In the genomic region with DNA sequence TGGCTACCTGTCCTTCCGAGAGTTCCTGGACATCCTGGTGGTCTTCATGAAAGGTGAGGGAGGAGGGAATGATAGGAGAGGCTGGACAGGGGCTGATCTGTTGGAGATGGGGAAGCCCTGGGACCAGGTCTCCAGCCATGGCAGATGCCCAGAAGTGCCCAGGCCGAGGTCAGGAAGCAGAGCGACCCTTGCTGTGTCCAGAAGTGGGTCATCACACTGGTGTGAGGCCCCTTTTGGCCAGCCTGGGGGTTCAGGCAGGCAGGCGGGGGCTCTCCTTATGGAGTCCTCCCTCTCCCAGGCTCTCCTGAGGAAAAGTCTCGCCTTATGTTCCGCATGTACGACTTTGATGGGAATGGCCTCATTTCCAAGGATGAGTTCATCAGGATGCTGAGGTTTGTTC, we compare ENCODE assay signal across 15 cellular contexts. TPM values are rescaled to one million over a fixed set of nuclear protein-coding genes. Genes with fewer than 3 reads are reported as not detected.
DNase-seq lines count a peak whose midpoint lies in the region; ATAC-seq and TF ChIP-seq lines count a peak whose summit lies in the region.
"Had no signal": no experiment of that assay in that cellular context is flagged by ENCODE, and none has a peak within 500 bp of the region (broad histone marks: within the 10 kb centered on the region; RNA-seq: fewer than 3 reads in every experiment).

No MANE protein-coding gene starts in this region.

- H3K9me3 Mint-ChIP-seq in nephron progenitor cell (no peaks in the 10 kb centered on the region), CD14-positive monocyte (peaks cover 0 to 2% (median 0%) of the 10 kb centered on the region in 7 donors)
- H3K9me3 Mint-ChIP-seq: GM23338 had no signal

- no peak overlapping the region for H3K4ac ChIP-seq in IMR-90 (ENCODE audit: low read depth, low read length)

- H3K36me3 ChIP-seq in IMR-90 (ENCODE audit: control insufficient read depth, insufficient read depth, low read length) (no peaks in the 10 kb centered on the region), esophagus (ENCODE audit: control insufficient read depth in 2 of 2, insufficient read depth in 2 of 2, low read length in 1 of 2) (peaks cover 10 to 54% of the 10 kb centered on the region in 2 donors), upper lobe of right lung (peaks cover 41% of the 10 kb centered on the region)

- ATAC-seq in IMR-90 (ENCODE audit: low read depth) (no peak), upper lobe of right lung (no peak), SK-N-SH treated with all-trans-retinoic acid at 6 μM for 48 hours (no peak)
- ATAC-seq: GM23338 had no signal

- H2AK9ac ChIP-seq in IMR-90 (replicated peaks; ENCODE audit: low read depth, low read length, poor library complexity) = no peak overlapping the region

- no peaks in the 10 kb centered on the region; the same call in 1 of the 2 replicates for H3K4me1 ChIP-seq in IMR-90 (ENCODE audit: control insufficient read depth, insufficient read depth, low read length)
- H3K4me1 ChIP-seq in esophagus (ENCODE audit: control insufficient read depth in 2 of 2, insufficient read depth in 2 of 2, low read length in 1 of 2) = peaks cover 0 to 19% of the 10 kb centered on the region in 2 donors
- H3K4me1 ChIP-seq in upper lobe of right lung = peaks cover 7% of the 10 kb centered on the region

- peaks cover 9% of the 10 kb centered on the region for H3K4me1 Mint-ChIP-seq in nephron progenitor cell
- H3K4me1 Mint-ChIP-seq in CD14-positive monocyte = no peaks in the 10 kb centered on the region

- H2BK20ac ChIP-seq in IMR-90 (ENCODE audit: low read depth, low read length) = no peak overlapping the region

- no peak for TF ChIP-seq POLR2A in IMR-90 (IDR thresholded peaks at IDR 0.05; ENCODE audit: low read depth, low read length)

- peaks cover 13% of the 10 kb centered on the region; the same call in 1 of the 2 replicates for H3K27me3 ChIP-seq in IMR-90 (ENCODE audit: control insufficient read depth, insufficient read depth, low read length)
- no peaks in the 10 kb centered on the region for H3K27me3 ChIP-seq in esophagus (ENCODE audit: control insufficient read depth in 1 of 2, insufficient read depth in 2 of 2, low read length in 2 of 2)
- no peaks in the 10 kb centered on the region for H3K27me3 ChIP-seq in upper lobe of right lung
- H3K27me3 ChIP-seq: BLaER1 treated with 17β-estradiol and CSF1 and Interleukin-3, amounts not matched to agents 10 nM and 100 nM had no signal

- no peak for TF ChIP-seq CTCF in IMR-90 (conservative IDR thresholded peaks at IDR 0.05; ENCODE audit: low read depth, low read length)
- no peak for TF ChIP-seq CTCF in nephron progenitor cell (IDR thresholded peaks at IDR 0.05)
- no peak for TF ChIP-seq CTCF in upper lobe of right lung (IDR thresholded peaks at IDR 0.05)
- TF ChIP-seq CTCF in CD14-positive monocyte (IDR thresholded peaks at IDR 0.05) = no peak

- no peak overlapping the region for H4K8ac ChIP-seq in IMR-90 (ENCODE audit: low read depth in 2 of 2, low read length in 2 of 2)

- H3K23ac ChIP-seq in IMR-90 (ENCODE audit: low read depth, low read length) = no peak overlapping the region

- no peak overlapping the region for H3K14ac ChIP-seq in IMR-90 (replicated peaks; ENCODE audit: low read depth, low read length)

- H3K27me3 Mint-ChIP-seq in nephron progenitor cell (ENCODE audit: low read depth, poor library complexity) (peaks cover 33% of the 10 kb centered on the region), CD14-positive monocyte (ENCODE audit: low read depth in 3 of 3) (peaks cover 5 to 9% (median 7%) of the 10 kb centered on the region in 3 donors)
- H3K27me3 Mint-ChIP-seq: CD4-positive, alpha-beta memory T cell had no signal

- no peaks in the 10 kb centered on the region for H3K9me1 ChIP-seq in IMR-90 (ENCODE audit: insufficient read depth, low read length)

- no TSS peak for BruUV-seq in IMR-90 (replicated peaks; lab: Mats Ljungman, UMichigan)

- H3K79me1 ChIP-seq in IMR-90 (ENCODE audit: low read depth in 1 of 2, low read length in 2 of 2) = no peaks in the 10 kb centered on the region

- DNase-seq in IMR-90 (no peak), nephron progenitor cell (no peak), upper lobe of right lung (peak; percentile 53), CD14-positive monocyte (ENCODE audit: low spot score) (no peak)
- no peak for DNase-seq in stimulated activated naive CD4-positive, alpha-beta T cell (lab: John Stamatoyannopoulos, UW)
- DNase-seq: ACHN; CD4-positive, alpha-beta memory T cell; DMS153; DMS79 treated with DMSO at 0.1 percent for 48 hours; H7 had no signal

- no peak for TF ChIP-seq RAD21 in IMR-90 (IDR thresholded peaks at IDR 0.05; ENCODE audit: low read length)

- dilution Hi-C loops in IMR-90 (cut with HindIII; ENCODE audit: low sequenced_read_pairs, unreplicated experiment) = no loop called here

- POLR2A ChIA-PET in IMR-90 (lab: Charles Lee; ENCODE audit: unreplicated experiment) = no interaction called here

- H4K20me1 ChIP-seq in IMR-90 (ENCODE audit: insufficient read depth, low read length) = no peaks in the 10 kb centered on the region
- H4K20me1 ChIP-seq: BLaER1 treated with 17β-estradiol and CSF1 and Interleukin-3, amounts not matched to agents 10 nM and 100 nM had no signal

- H3K18ac ChIP-seq in IMR-90 (ENCODE audit: low read depth, low read length) = no peak overlapping the region

- intact Hi-C loops in IMR-90 (cut with micrococcal nuclease) = no loop called here
- intact Hi-C loops in upper lobe of right lung (cut with DNase I) = no loop called here
- intact Hi-C loops in CD14-positive monocyte (cut with micrococcal nuclease) = no loop called here

- H3K27ac ChIP-seq in IMR-90 (ENCODE audit: insufficient read depth, low read length) = no peak overlapping the region
- H3K27ac ChIP-seq in esophagus (ENCODE audit: low read depth in 2 of 2, low read length in 1 of 2) = peak overlapping the region; percentile 33 to 64
- H3K27ac ChIP-seq in upper lobe of right lung = no peak overlapping the region
- H3K27ac ChIP-seq: BLaER1 treated with 17β-estradiol and CSF1 and Interleukin-3, amounts not matched to agents 10 nM and 100 nM had no signal

- no peak overlapping the region for H2AK5ac ChIP-seq in IMR-90 (ENCODE audit: low read depth, low read length)

- H3K4me3 ChIP-seq in IMR-90 (ENCODE audit: insufficient read depth, low read depth, low read length) (no peak overlapping the region), esophagus (ENCODE audit: low read depth in 1 of 2, low read length in 2 of 2) (no peak overlapping the region), upper lobe of right lung (no peak overlapping the region)
- H3K4me3 ChIP-seq: BLaER1 treated with 17β-estradiol and CSF1 and Interleukin-3, amounts not matched to agents 10 nM and 100 nM; GM23338 had no signal

- H3K9me3 ChIP-seq in IMR-90 (ENCODE audit: control insufficient read depth, insufficient read depth, low read length) (no peaks in the 10 kb centered on the region), esophagus (ENCODE audit: control insufficient read depth in 2 of 2, insufficient read depth in 1 of 2, low read depth in 1 of 2, low read length in 1 of 2) (no peaks in the 10 kb centered on the region), upper lobe of right lung (no peaks in the 10 kb centered on the region)
- H3K9me3 ChIP-seq: BLaER1 treated with 17β-estradiol and CSF1 and Interleukin-3, amounts not matched to agents 10 nM and 100 nM had no signal

- CTCF ChIA-PET in IMR-90 (lab: Yijun Ruan, JAX) = no interaction called here

- H4K91ac ChIP-seq in IMR-90 (ENCODE audit: insufficient read depth, low read depth, low read length) = no peak overlapping the region

- H3K4me3 Mint-ChIP-seq in nephron progenitor cell (no peak overlapping the region), CD14-positive monocyte (no peak overlapping the region)
- H3K4me3 Mint-ChIP-seq: CD4-positive, alpha-beta memory T cell; GM23338 had no signal

- no peak overlapping the region for H4K5ac ChIP-seq in IMR-90 (ENCODE audit: low read depth, low read length)

- H2AFZ ChIP-seq in IMR-90 (replicated peaks; ENCODE audit: low read length, poor library complexity) = peak overlapping the region; percentile 10
- H2AFZ ChIP-seq: GM23338 had no signal

- no peak overlapping the region for H3K4me2 ChIP-seq in IMR-90 (ENCODE audit: low read depth, low read length)
- H3K4me2 ChIP-seq: BLaER1 treated with 17β-estradiol and CSF1 and Interleukin-3, amounts not matched to agents 10 nM and 100 nM; GM23338 had no signal

- in situ Hi-C loops in IMR-90 (cut with MboI; ENCODE audit: low sequenced_read_pairs) = no loop called here

- H3K27ac Mint-ChIP-seq in nephron progenitor cell = peak overlapping the region; percentile 79
- no peak overlapping the region for H3K27ac Mint-ChIP-seq in CD14-positive monocyte
- H3K27ac Mint-ChIP-seq: GM23338 had no signal

- no peak overlapping the region for H3K9ac ChIP-seq in IMR-90 (ENCODE audit: low read depth, low read length)
- H3K9ac ChIP-seq: BLaER1 treated with 17β-estradiol and CSF1 and Interleukin-3, amounts not matched to agents 10 nM and 100 nM had no signal

- no peak overlapping the region for H2BK15ac ChIP-seq in IMR-90 (ENCODE audit: low read depth, low read length)

- H2BK5ac ChIP-seq in IMR-90 (ENCODE audit: low read depth, low read length, poor library complexity, severe bottlenecking) = no peak overlapping the region

- H3K36me3 Mint-ChIP-seq in nephron progenitor cell (ENCODE audit: low read depth) (peaks cover 7% of the 10 kb centered on the region), CD14-positive monocyte (peaks cover 0 to 6% of the 10 kb centered on the region in 2 donors)

- no peak overlapping the region for H2BK120ac ChIP-seq in IMR-90 (ENCODE audit: low read depth, low read length)

- H3K56ac ChIP-seq in IMR-90 (ENCODE audit: extremely low read depth, insufficient read depth, low read length) = no peak overlapping the region

- 60% methylated on average over 1 of the region's 7 CpGs; no CpG with 5 or more reads in 1 of the 2 experiments for WGBS in IMR-90 (ENCODE audit: extremely low coverage in 2 of 2, insufficient read length in 1 of 2), 2 experiments
- WGBS in esophagus, 2 donors = 94 to 95% methylated on average over 7 of the region's 7 CpGs

RNA-seq across cellular contexts. Expression of gene DUOX1, which starts 17.8 kb away (rescaled TPM):
- not detected in 2 replicates for total RNA-seq in IMR-90 (2012; rRNA removed)
- not detected in 2 replicates for polyA plus RNA-seq in IMR-90 (2012; rRNA removed)
- polyA plus RNA-seq in IMR-90 (2012; cell fraction: cytosol; rRNA removed) = 0.01 TPM in 1 of 2 replicates, not detected in the other
- polyA plus RNA-seq in IMR-90 (2012; cell fraction: nucleus; rRNA removed; ENCODE audit: low replicate concordance) = 0.02 TPM in 2 replicates
- 100 to 1,000 TPM in 1 of 2 donors, 10 to 100 TPM in 1; 64.7 to 111 TPM for polyA plus RNA-seq in esophagus
- total RNA-seq in upper lobe of right lung = 327 TPM
- polyA plus RNA-seq in CD14-positive monocyte = under 1 TPM in 1 of 2 donors, not detected in 1; 0.22 TPM
- total RNA-seq: A172 had no signal

RNA-seq across cellular contexts. Expression of gene DUOXA1, which starts 17.9 kb away (rescaled TPM):
- total RNA-seq in IMR-90 (2012; rRNA removed) (not detected in 2 replicates), upper lobe of right lung (138 TPM)
- polyA plus RNA-seq in IMR-90 (2012; rRNA removed) (0.02 TPM in 1 of 2 replicates, not detected in the other), esophagus (100 to 1,000 TPM; 145 to 174 TPM), CD14-positive monocyte (not detected)
- polyA plus RNA-seq in IMR-90 (2012; cell fraction: cytosol; rRNA removed) = 0.02 and 0.10 TPM in 2 replicates
- 0.06 and 0.07 TPM in 2 replicates for polyA plus RNA-seq in IMR-90 (2012; cell fraction: nucleus; rRNA removed; ENCODE audit: low replicate concordance)
- total RNA-seq: A172, GM23338, H7 had no signal
- polyA plus RNA-seq: CD4-positive, alpha-beta memory T cell; GM23338 had no signal

RNA-seq across cellular contexts. Expression of gene DUOXA2, which starts 33.5 kb away (rescaled TPM):
- total RNA-seq in IMR-90 (2012; rRNA removed) = not detected in 2 replicates
- polyA plus RNA-seq in IMR-90 (2012; rRNA removed) = not detected in 2 replicates
- not detected in 2 replicates for polyA plus RNA-seq in IMR-90 (2012; cell fraction: cytosol; rRNA removed)
- polyA plus RNA-seq in IMR-90 (2012; cell fraction: nucleus; rRNA removed; ENCODE audit: low replicate concordance) = 0.03 TPM in 1 of 2 replicates, not detected in the other
- 10 to 100 TPM in 1 of 2 donors, 1 to 10 TPM in 1; 8.4 to 39.1 TPM for polyA plus RNA-seq in esophagus
- total RNA-seq in upper lobe of right lung = not detected
- not detected for polyA plus RNA-seq in CD14-positive monocyte
- total RNA-seq: A172; CD4-positive, alpha-beta memory T cell; GM23338; H7 had no signal
- polyA plus RNA-seq: CD4-positive, alpha-beta memory T cell; GM23338 had no signal

RNA-seq across cellular contexts. Expression of gene DUOX2, which starts 33.6 kb away (rescaled TPM):
- total RNA-seq in IMR-90 (2012; rRNA removed) (not detected in 2 replicates), upper lobe of right lung (3.8 TPM)
- polyA plus RNA-seq in IMR-90 (2012; rRNA removed) (0.03 TPM in 1 of 2 replicates, not detected in the other), esophagus (10 to 100 TPM; 15.8 to 26.3 TPM), CD14-positive monocyte (not detected)
- under 0.01 TPM in 1 of 2 replicates, not detected in the other for polyA plus RNA-seq in IMR-90 (2012; cell fraction: cytosol; rRNA removed)
- 0.08 and 0.22 TPM in 2 replicates for polyA plus RNA-seq in IMR-90 (2012; cell fraction: nucleus; rRNA removed; ENCODE audit: low replicate concordance)
- total RNA-seq: GM23338, H7 had no signal
- polyA plus RNA-seq: GM23338 had no signal

RNA-seq across cellular contexts. Expression of gene SHF, which starts 40.2 kb away (rescaled TPM):
- total RNA-seq in IMR-90 (2012; rRNA removed) (1.8 and 2.2 TPM in 2 replicates), upper lobe of right lung (7.1 TPM)
- polyA plus RNA-seq in IMR-90 (2012; rRNA removed) (3.5 and 3.8 TPM in 2 replicates), esophagus (1 to 10 TPM; 2.1 to 2.4 TPM), CD14-positive monocyte (under 1 TPM; 0.58 to 0.70 TPM)
- 2.5 and 4.5 TPM in 2 replicates for polyA plus RNA-seq in IMR-90 (2012; cell fraction: cytosol; rRNA removed)
- polyA plus RNA-seq in IMR-90 (2012; cell fraction: nucleus; rRNA removed; ENCODE audit: low replicate concordance) = 3.1 and 3.2 TPM in 2 replicates
- total RNA-seq: A172 had no signal

Comparison
In these comparisons a context has a peak if more than half of its experiments do, and no peak if none do; other contexts are left out.
1. H3K27ac ChIP-seq: peak in esophagus (2 of 2); none in IMR-90 (single experiment) and upper lobe of right lung (single experiment).
2. RNA of gene DUOX1, which starts 17.8 kb away (polyA plus RNA-seq): 64.7 to 111 TPM in esophagus; 0.22 TPM in CD14-positive monocyte and 0.01 to 0.02 TPM in IMR-90; every median in the first group is over 10 times any median in the second.
3. RNA of gene DUOXA1, which starts 17.9 kb away (polyA plus RNA-seq): 145 to 174 TPM in esophagus; 0.02 to 0.10 TPM in IMR-90 and not detected in CD14-positive monocyte; every median in the first group is over 100 times any median in the second.
4. RNA of gene DUOXA2, which starts 33.5 kb away (polyA plus RNA-seq): 8.4 to 39.1 TPM in esophagus; 0.03 TPM in IMR-90 and not detected in CD14-positive monocyte; every median in the first group is over 4 times any median in the second.